In genomic region chr10:17675638-17676037, GRCh38 we compare ENCODE assay signal across 1 cellular context.
TF ChIP-seq lines count a peak whose summit lies in the region.

No MANE protein-coding gene starts in this region.

TF ChIP-seq in K562, 482 proteins besides CTCF, POLR2A, EP300 and RAD21 (continues in another document):
- no peak for TF ChIP-seq CEBPZ (IDR thresholded peaks at IDR 0.05; ENCODE audit: borderline replicate concordance, low read depth, low read length)
- peak; percentile 61 for TF ChIP-seq TEAD4 (IDR thresholded peaks at IDR 0.05; ENCODE audit: low read length)
- TF ChIP-seq TEAD4 (CRISPR knock-in tag; IDR thresholded peaks at IDR 0.05; ENCODE audit: borderline replicate concordance) = no peak
- TF ChIP-seq DPF2 (IDR thresholded peaks at IDR 0.05) = peak; percentile 39; the same call in 1 of the 2 replicates
- TF ChIP-seq EP400 (IDR thresholded peaks at IDR 0.05) = no peak
- TF ChIP-seq, protein P1, sequence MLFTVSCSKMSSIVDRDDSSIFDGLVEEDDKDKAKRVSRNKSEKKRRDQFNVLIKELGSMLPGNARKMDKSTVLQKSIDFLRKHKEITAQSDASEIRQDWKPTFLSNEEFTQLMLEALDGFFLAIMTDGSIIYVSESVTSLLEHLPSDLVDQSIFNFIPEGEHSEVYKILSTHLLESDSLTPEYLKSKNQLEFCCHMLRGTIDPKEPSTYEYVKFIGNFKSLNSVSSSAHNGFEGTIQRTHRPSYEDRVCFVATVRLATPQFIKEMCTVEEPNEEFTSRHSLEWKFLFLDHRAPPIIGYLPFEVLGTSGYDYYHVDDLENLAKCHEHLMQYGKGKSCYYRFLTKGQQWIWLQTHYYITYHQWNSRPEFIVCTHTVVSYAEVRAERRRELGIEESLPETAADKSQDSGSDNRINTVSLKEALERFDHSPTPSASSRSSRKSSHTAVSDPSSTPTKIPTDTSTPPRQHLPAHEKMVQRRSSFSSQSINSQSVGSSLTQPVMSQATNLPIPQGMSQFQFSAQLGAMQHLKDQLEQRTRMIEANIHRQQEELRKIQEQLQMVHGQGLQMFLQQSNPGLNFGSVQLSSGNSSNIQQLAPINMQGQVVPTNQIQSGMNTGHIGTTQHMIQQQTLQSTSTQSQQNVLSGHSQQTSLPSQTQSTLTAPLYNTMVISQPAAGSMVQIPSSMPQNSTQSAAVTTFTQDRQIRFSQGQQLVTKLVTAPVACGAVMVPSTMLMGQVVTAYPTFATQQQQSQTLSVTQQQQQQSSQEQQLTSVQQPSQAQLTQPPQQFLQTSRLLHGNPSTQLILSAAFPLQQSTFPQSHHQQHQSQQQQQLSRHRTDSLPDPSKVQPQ (CRISPR knock-in tag; IDR thresholded peaks at IDR 0.05; ENCODE audit: borderline replicate concordance) = no peak
- TF ChIP-seq HMGN3 (IDR thresholded peaks at IDR 0.05; ENCODE audit: borderline replicate concordance, extremely low read depth, insufficient read length, low read depth, low read length) = no peak
- no peak for TF ChIP-seq POLR3A (IDR thresholded peaks at IDR 0.05; ENCODE audit: borderline replicate concordance, extremely low read depth, insufficient read depth, insufficient read length)
- no peak for TF ChIP-seq SP1 (CRISPR knock-in tag; IDR thresholded peaks at IDR 0.05)
- no peak for TF ChIP-seq ZBTB5 (IDR thresholded peaks at IDR 0.05)
- peak; percentile 37; the same call in 1 of the 2 replicates for TF ChIP-seq TCF3 (CRISPR knock-in tag; IDR thresholded peaks at IDR 0.05)
- TF ChIP-seq ETV5 (CRISPR knock-in tag; IDR thresholded peaks at IDR 0.05; ENCODE audit: low read depth) = no peak
- no peak for TF ChIP-seq GABPA (tag; conservative IDR thresholded peaks at IDR 0.05; ENCODE audit: low read depth)
- TF ChIP-seq, protein P2, sequence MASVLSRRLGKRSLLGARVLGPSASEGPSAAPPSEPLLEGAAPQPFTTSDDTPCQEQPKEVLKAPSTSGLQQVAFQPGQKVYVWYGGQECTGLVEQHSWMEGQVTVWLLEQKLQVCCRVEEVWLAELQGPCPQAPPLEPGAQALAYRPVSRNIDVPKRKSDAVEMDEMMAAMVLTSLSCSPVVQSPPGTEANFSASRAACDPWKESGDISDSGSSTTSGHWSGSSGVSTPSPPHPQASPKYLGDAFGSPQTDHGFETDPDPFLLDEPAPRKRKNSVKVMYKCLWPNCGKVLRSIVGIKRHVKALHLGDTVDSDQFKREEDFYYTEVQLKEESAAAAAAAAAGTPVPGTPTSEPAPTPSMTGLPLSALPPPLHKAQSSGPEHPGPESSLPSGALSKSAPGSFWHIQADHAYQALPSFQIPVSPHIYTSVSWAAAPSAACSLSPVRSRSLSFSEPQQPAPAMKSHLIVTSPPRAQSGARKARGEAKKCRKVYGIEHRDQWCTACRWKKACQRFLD (CRISPR knock-in tag; IDR thresholded peaks at IDR 0.05) = no peak
- no peak for TF ChIP-seq RAD51 (IDR thresholded peaks at IDR 0.05; ENCODE audit: borderline replicate concordance, low read depth)
- TF ChIP-seq ARID1B (IDR thresholded peaks at IDR 0.05) = peak; percentile 55
- no peak for TF ChIP-seq MCM7 (IDR thresholded peaks at IDR 0.05)
- no peak for TF ChIP-seq RUNX1 (IDR thresholded peaks at IDR 0.05; ENCODE audit: low read depth)
- no peak for TF ChIP-seq MEF2D (tag; conservative IDR thresholded peaks at IDR 0.05; ENCODE audit: low read depth)
- TF ChIP-seq PHB2 (IDR thresholded peaks at IDR 0.05; ENCODE audit: low read depth) = no peak
- TF ChIP-seq RBM25 (IDR thresholded peaks at IDR 0.05; ENCODE audit: low read depth, low read length, severe bottlenecking) = no peak
- peak; percentile 41; the same call in 1 of the 2 replicates for TF ChIP-seq TAL1 (IDR thresholded peaks at IDR 0.05)
- no peak for TF ChIP-seq SIN3A (IDR thresholded peaks at IDR 0.05; ENCODE audit: borderline replicate concordance in 2 of 2, control insufficient read depth in 1 of 2, low read depth in 2 of 2, low read length in 2 of 2)
- no peak for TF ChIP-seq L3MBTL2 (IDR thresholded peaks at IDR 0.05)
- TF ChIP-seq JUND (IDR thresholded peaks at IDR 0.05; ENCODE audit: borderline replicate concordance, low read depth, low read length) = 0 out of 2 replicates have a peak, but pooled peaks have one; percentile 9
- no peak for TF ChIP-seq JUND (tag; IDR thresholded peaks at IDR 0.05; ENCODE audit: borderline replicate concordance, low read depth, low read length)
- TF ChIP-seq, protein P3, sequence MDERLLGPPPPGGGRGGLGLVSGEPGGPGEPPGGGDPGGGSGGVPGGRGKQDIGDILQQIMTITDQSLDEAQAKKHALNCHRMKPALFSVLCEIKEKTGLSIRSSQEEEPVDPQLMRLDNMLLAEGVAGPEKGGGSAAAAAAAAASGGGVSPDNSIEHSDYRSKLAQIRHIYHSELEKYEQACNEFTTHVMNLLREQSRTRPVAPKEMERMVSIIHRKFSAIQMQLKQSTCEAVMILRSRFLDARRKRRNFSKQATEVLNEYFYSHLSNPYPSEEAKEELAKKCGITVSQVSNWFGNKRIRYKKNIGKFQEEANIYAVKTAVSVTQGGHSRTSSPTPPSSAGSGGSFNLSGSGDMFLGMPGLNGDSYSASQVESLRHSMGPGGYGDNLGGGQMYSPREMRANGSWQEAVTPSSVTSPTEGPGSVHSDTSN (CRISPR knock-in tag; IDR thresholded peaks at IDR 0.05; ENCODE audit: low read depth) = no peak
- TF ChIP-seq, protein P3 (tag; conservative IDR thresholded peaks at IDR 0.05; ENCODE audit: low read depth) = 0 out of 2 replicates have a peak, but pooled peaks have one; percentile 8
- TF ChIP-seq SMARCA4 (IDR thresholded peaks at IDR 0.05) = peak; percentile 29; the same call in 1 of the 2 replicates
- TF ChIP-seq ZBTB43 (CRISPR knock-in tag; IDR thresholded peaks at IDR 0.05) = no peak
- TF ChIP-seq ZBTB1 (CRISPR knock-in tag; IDR thresholded peaks at IDR 0.05; ENCODE audit: borderline replicate concordance, low read depth) = no peak
- no peak for TF ChIP-seq RBM22 (IDR thresholded peaks at IDR 0.05; ENCODE audit: low read depth, low read length, poor library complexity, severe bottlenecking)
- 0 out of 2 replicates have a peak, but pooled peaks have one; percentile 25 for TF ChIP-seq MAFG (tag; conservative IDR thresholded peaks at IDR 0.05)
- peak; percentile 85 for TF ChIP-seq NFE2 (IDR thresholded peaks at IDR 0.05; ENCODE audit: low read depth)
- TF ChIP-seq STAG1 (CRISPR knock-in tag; IDR thresholded peaks at IDR 0.05; ENCODE audit: borderline replicate concordance) = no peak
- TF ChIP-seq, protein P4, sequence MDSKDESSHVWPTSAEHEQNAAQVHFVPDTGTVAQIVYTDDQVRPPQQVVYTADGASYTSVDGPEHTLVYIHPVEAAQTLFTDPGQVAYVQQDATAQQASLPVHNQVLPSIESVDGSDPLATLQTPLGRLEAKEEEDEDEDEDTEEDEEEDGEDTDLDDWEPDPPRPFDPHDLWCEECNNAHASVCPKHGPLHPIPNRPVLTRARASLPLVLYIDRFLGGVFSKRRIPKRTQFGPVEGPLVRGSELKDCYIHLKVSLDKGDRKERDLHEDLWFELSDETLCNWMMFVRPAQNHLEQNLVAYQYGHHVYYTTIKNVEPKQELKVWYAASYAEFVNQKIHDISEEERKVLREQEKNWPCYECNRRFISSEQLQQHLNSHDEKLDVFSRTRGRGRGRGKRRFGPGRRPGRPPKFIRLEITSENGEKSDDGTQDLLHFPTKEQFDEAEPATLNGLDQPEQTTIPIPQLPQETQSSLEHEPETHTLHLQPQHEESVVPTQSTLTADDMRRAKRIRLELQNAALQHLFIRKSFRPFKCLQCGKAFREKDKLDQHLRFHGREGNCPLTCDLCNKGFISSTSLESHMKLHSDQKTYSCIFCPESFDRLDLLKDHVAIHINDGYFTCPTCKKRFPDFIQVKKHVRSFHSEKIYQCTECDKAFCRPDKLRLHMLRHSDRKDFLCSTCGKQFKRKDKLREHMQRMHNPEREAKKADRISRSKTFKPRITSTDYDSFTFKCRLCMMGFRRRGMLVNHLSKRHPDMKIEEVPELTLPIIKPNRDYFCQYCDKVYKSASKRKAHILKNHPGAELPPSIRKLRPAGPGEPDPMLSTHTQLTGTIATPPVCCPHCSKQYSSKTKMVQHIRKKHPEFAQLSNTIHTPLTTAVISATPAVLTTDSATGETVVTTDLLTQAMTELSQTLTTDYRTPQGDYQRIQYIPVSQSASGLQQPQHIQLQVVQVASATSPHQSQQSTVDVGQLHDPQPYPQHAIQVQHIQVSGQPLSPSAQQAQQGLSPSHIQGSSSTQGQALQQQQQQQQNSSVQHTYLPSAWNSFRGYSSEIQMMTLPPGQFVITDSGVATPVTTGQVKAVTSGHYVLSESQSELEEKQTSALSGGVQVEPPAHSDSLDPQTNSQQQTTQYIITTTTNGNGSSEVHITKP (IDR thresholded peaks at IDR 0.05; ENCODE audit: partially characterized antibody) = peak; percentile 61
- TF ChIP-seq FOXK2 (conservative IDR thresholded peaks at IDR 0.05 in 1 of 2, IDR thresholded peaks at IDR 0.05 in 1 of 2; ENCODE audit: low read depth in 2 of 2) = no peak
- TF ChIP-seq MCM2 (IDR thresholded peaks at IDR 0.05; ENCODE audit: low read depth) = no peak
- no peak for TF ChIP-seq KDM5B (IDR thresholded peaks at IDR 0.05; ENCODE audit: insufficient replicate concordance, low read depth, low read length)
- no peak for TF ChIP-seq PCBP2 (IDR thresholded peaks at IDR 0.05; ENCODE audit: low read depth, low read length, poor library complexity, severe bottlenecking)
- no peak for TF ChIP-seq ZNF212 (CRISPR knock-in tag; IDR thresholded peaks at IDR 0.05)
- TF ChIP-seq ZNF133 (CRISPR knock-in tag; IDR thresholded peaks at IDR 0.05) = no peak
- TF ChIP-seq CBFA2T3 (IDR thresholded peaks at IDR 0.05) = peak; percentile 55
- no peak for TF ChIP-seq NR3C1 (CRISPR knock-in tag; IDR thresholded peaks at IDR 0.05)
- peak; percentile 71; the same call in 1 of the 2 replicates for TF ChIP-seq MEF2A (IDR thresholded peaks at IDR 0.05; ENCODE audit: control insufficient read depth, low read depth, low read length)
- TF ChIP-seq SMARCC2 (IDR thresholded peaks at IDR 0.05; ENCODE audit: low read depth) = 0 out of 2 replicates have a peak, but pooled peaks have one; percentile 16
- TF ChIP-seq ARID3A (IDR thresholded peaks at IDR 0.05; ENCODE audit: borderline replicate concordance, low read depth, low read length) = peak; percentile 82; the same call in 1 of the 2 replicates
